16 cellular contexts compared by ENCODE assay signal in the genomic region with DNA sequence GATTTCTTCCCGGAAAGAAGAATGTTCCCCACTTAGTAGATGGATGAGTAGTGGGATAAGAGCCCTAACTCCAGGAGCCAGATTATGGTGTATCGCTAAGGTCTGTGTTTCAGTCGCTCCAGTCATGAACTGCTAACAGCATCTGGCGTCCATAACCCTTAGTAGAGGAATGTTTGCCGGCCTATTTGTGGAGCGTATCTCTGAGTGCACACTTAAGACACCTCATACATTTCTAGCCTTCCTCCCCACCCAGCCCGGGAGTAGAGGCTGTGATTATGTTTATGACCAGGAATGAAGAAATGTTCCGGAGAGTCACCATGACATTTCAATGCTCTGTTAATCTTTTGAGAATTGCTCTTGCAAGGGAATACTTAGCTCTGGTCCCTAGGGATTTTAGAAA.
DNase-seq lines count a peak whose midpoint lies in the region; ATAC-seq and TF ChIP-seq lines count a peak whose summit lies in the region.
"Had no signal": no experiment of that assay in that cellular context is flagged by ENCODE, and none has a peak within 500 bp of the region (broad histone marks: within the 10 kb centered on the region; RNA-seq: fewer than 3 reads in every experiment).

No MANE protein-coding gene starts in this region.

- H3K36me3 Mint-ChIP-seq in HFFc6 (ENCODE audit: low read depth) (no peaks in the 10 kb centered on the region), nephron progenitor cell (ENCODE audit: low read depth) (peaks cover 11% of the 10 kb centered on the region), endothelial cell (ENCODE audit: low read depth, unreplicated experiment) (peaks cover 3% of the 10 kb centered on the region)
- H3K36me3 Mint-ChIP-seq in activated naive CD8-positive, alpha-beta T cell treated with anti-CD3 and anti-CD28 coated beads for 36 hours = peaks cover 2% of the 10 kb centered on the region
- H3K36me3 Mint-ChIP-seq: CD4-positive, alpha-beta memory T cell had no signal

- H3K4me3 Mint-ChIP-seq in HFFc6 (no peak overlapping the region), nephron progenitor cell (no peak overlapping the region), endothelial cell (ENCODE audit: unreplicated experiment) (no peak overlapping the region)
- no peak overlapping the region for H3K4me3 Mint-ChIP-seq in activated naive CD8-positive, alpha-beta T cell treated with anti-CD3 and anti-CD28 coated beads for 36 hours
- H3K4me3 Mint-ChIP-seq: B cell; CD4-positive, alpha-beta memory T cell had no signal

- TF ChIP-seq CTCF in HFFc6 (IDR thresholded peaks at IDR 0.05) (no peak), nephron progenitor cell (IDR thresholded peaks at IDR 0.05) (no peak), endothelial cell (IDR thresholded peaks at IDR 0.05; ENCODE audit: unreplicated experiment) (no peak)

- peak; percentile 15 for DNase-seq in AG08395 (ENCODE audit: low spot score)
- DNase-seq in HFFc6 = peak; percentile 11
- no peak for DNase-seq in left cardiac atrium
- DNase-seq in nephron progenitor cell = no peak
- DNase-seq in activated naive CD8-positive, alpha-beta T cell treated with anti-CD3 and anti-CD28 coated beads for 36 hours = no peak
- no peak for DNase-seq in NOMO-1 treated with DMSO at 0.1 percent for 48 hours (lab: John Stamatoyannopoulos, UW; ENCODE audit: unreplicated experiment)
- DNase-seq in endothelial cell (ENCODE audit: low spot score) = no peak
- DNase-seq: CD4-positive, alpha-beta memory T cell; H7; Kasumi-1; NCI-H2029; NCI-H2171 treated with DMSO at 0.1 percent for 48 hours; NCI-H82; SHP77 had no signal

- intact Hi-C loops in left cardiac atrium (cut with DNase I) = no loop called here

- H3K27ac Mint-ChIP-seq in HFFc6 = no peak overlapping the region
- peak overlapping the region; percentile 48 for H3K27ac Mint-ChIP-seq in nephron progenitor cell
- no peak overlapping the region for H3K27ac Mint-ChIP-seq in activated naive CD8-positive, alpha-beta T cell treated with anti-CD3 and anti-CD28 coated beads for 36 hours
- no peak overlapping the region for H3K27ac Mint-ChIP-seq in endothelial cell (ENCODE audit: unreplicated experiment)
- H3K27ac Mint-ChIP-seq: B cell; CD4-positive, alpha-beta memory T cell had no signal

- H3K4me1 Mint-ChIP-seq in HFFc6 (ENCODE audit: low read depth) (peaks cover 6% of the 10 kb centered on the region; the same call in 1 of the 2 replicates), nephron progenitor cell (peaks cover 13% of the 10 kb centered on the region), endothelial cell (ENCODE audit: unreplicated experiment) (peaks cover 2% of the 10 kb centered on the region)
- no peaks in the 10 kb centered on the region for H3K4me1 Mint-ChIP-seq in activated naive CD8-positive, alpha-beta T cell treated with anti-CD3 and anti-CD28 coated beads for 36 hours
- H3K4me1 Mint-ChIP-seq: B cell; CD4-positive, alpha-beta memory T cell had no signal

- H3K9me3 Mint-ChIP-seq in HFFc6 (no peaks in the 10 kb centered on the region; the same call in 1 of the 2 replicates), nephron progenitor cell (peaks cover 24% of the 10 kb centered on the region), endothelial cell (ENCODE audit: unreplicated experiment) (no peaks in the 10 kb centered on the region)
- peaks cover 7% of the 10 kb centered on the region for H3K9me3 Mint-ChIP-seq in activated naive CD8-positive, alpha-beta T cell treated with anti-CD3 and anti-CD28 coated beads for 36 hours

- H3K27me3 Mint-ChIP-seq in HFFc6 (ENCODE audit: insufficient read depth) (peaks cover 5% of the 10 kb centered on the region), nephron progenitor cell (ENCODE audit: low read depth, poor library complexity) (peaks cover 6% of the 10 kb centered on the region), endothelial cell (ENCODE audit: unreplicated experiment) (no peaks in the 10 kb centered on the region)
- peaks cover 6% of the 10 kb centered on the region for H3K27me3 Mint-ChIP-seq in activated naive CD8-positive, alpha-beta T cell treated with anti-CD3 and anti-CD28 coated beads for 36 hours
- H3K27me3 Mint-ChIP-seq: B cell had no signal

- ATAC-seq in left cardiac atrium = peak; percentile 82 to 89
- ATAC-seq: Panc1 had no signal

Comparison
In these comparisons a context has a peak if more than half of its experiments do, and no peak if none do; other contexts are left out.
1. DNase-seq: peak in AG08395 (single experiment) and HFFc6 (single experiment); none in left cardiac atrium (single experiment), nephron progenitor cell (single experiment), activated naive CD8-positive, alpha-beta T cell treated with anti-CD3 and anti-CD28 coated beads for 36 hours (single experiment), NOMO-1 treated with DMSO at 0.1 percent for 48 hours (single experiment) and endothelial cell (single experiment).